Comparison of ENCODE assay signal across 9 cellular contexts in the genomic region with DNA sequence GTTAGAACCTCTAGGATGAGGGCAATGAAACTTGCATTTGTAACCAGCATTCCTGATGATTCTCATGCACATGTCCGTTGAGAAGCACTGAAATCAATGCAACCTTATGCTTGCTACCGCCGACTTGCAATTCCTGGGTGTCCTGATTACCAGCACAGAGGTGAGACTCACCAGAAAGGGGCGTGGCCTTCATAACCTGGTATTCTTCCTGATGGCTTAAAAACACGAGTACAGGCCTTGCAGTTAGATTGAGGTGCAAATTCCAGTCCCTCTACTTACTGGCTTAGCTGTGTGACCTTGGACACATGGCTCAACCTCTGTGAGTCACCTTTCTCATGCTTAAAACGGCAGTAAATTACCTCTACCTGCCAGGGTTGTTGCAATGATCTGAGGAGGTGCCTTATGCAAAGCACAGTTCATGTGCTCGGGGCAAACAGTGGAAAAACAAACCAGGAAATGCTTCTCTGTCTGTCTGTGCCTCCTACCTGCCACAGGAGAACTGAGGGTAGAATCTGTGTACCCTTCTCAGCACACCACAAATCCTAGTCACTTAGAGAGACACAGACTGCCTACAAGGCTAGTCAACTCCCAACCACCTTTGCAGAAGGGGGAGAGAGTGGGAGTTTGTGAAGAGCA. TPM values are rescaled to one million over a fixed set of nuclear protein-coding genes. Genes with fewer than 3 reads are reported as not detected.
DNase-seq lines count a peak whose midpoint lies in the region; ATAC-seq, FAIRE-seq and TF ChIP-seq lines count a peak whose summit lies in the region.
"Had no signal": no experiment of that assay in that cellular context is flagged by ENCODE, and none has a peak within 500 bp of the region (broad histone marks: within the 10 kb centered on the region; RNA-seq: fewer than 3 reads in every experiment).

No MANE protein-coding gene starts in this region.

- H3K9ac ChIP-seq in BLaER1 treated with 17β-estradiol and CSF1 and Interleukin-3, amounts not matched to agents 10 nM and 100 nM, result no peak overlapping the region; a peak in 1 of 22 replicates
- H3K9ac ChIP-seq in IMR-90 (ENCODE audit: low read depth, low read length), result no peak overlapping the region
- no peak overlapping the region for H3K9ac ChIP-seq in GM12878 (ENCODE audit: control insufficient read depth, insufficient read depth, low read length)

- no peaks in the 10 kb centered on the region for H3K36me3 Mint-ChIP-seq in mesothelial cell of epicardium

- H3K4me3 ChIP-seq in BLaER1 treated with 17β-estradiol and CSF1 and Interleukin-3, amounts not matched to agents 10 nM and 100 nM, result no peak overlapping the region
- H3K4me3 ChIP-seq in IMR-90 (ENCODE audit: insufficient read depth, low read depth, low read length), result no peak overlapping the region
- H3K4me3 ChIP-seq in GM12878, result no peak overlapping the region

- no peak for ATAC-seq in IMR-90 (ENCODE audit: low read depth)
- ATAC-seq in GM12878, result no peak
- ATAC-seq in HG03280 (IDR thresholded peaks at IDR 0.05; ENCODE audit: unreplicated experiment), result no peak

- peak overlapping the region; percentile 41; the same call in 1 of the 2 replicates for H3K4ac ChIP-seq in IMR-90 (ENCODE audit: low read depth, low read length)

- no TSS peak for BruUV-seq in IMR-90 (replicated peaks; lab: Mats Ljungman, UMichigan)
- BruUV-seq in GM12878 (replicated peaks; lab: Mats Ljungman, UMichigan), result TSS peak; percentile 6

- POLR2A ChIA-PET in IMR-90 (lab: Charles Lee; ENCODE audit: unreplicated experiment), result interaction anchor here (0.7 kb wide), 1 partner anchor 13 kb away, joined by 9 read pairs; no protein-coding TSS in a partner anchor
- POLR2A ChIA-PET in GM12878 (lab: Charles Lee), result interaction anchor here (1.2 kb wide), 1 partner anchor 16 kb away, joined by 3 read pairs; no protein-coding TSS in a partner anchor

- H4K20me1 ChIP-seq in BLaER1 treated with 17β-estradiol and CSF1 and Interleukin-3, amounts not matched to agents 10 nM and 100 nM, result peaks cover 0 to 25% (median 6%) of the 10 kb centered on the region in 11 experiments; a peak in 12 of 22 replicates
- H4K20me1 ChIP-seq in IMR-90 (ENCODE audit: insufficient read depth, low read length), result peaks cover 22% of the 10 kb centered on the region
- H4K20me1 ChIP-seq in GM12878 (ENCODE audit: control insufficient read depth, insufficient read depth), result no peaks in the 10 kb centered on the region

- peaks cover 3% of the 10 kb centered on the region for H3K9me3 Mint-ChIP-seq in mesothelial cell of epicardium

- H2AFZ ChIP-seq in IMR-90 (replicated peaks; ENCODE audit: low read length, poor library complexity) (peak overlapping the region; percentile 38), GM12878 (ENCODE audit: control insufficient read depth, low read depth, low read length) (no peak overlapping the region; the same call in 1 of the 2 replicates)

- 89% methylated on average over 3 of the region's 7 CpGs; no CpG with 5 or more reads in 1 of the 2 experiments for WGBS in IMR-90 (ENCODE audit: extremely low coverage in 2 of 2, insufficient read length in 1 of 2), 2 experiments
- WGBS in GM12878 (ENCODE audit: insufficient coverage, insufficient replicate concordance, low lambda C conversion rate, missing lambda C conversion rate), result 54% methylated on average over 7 of the region's 7 CpGs

- H3K27ac Mint-ChIP-seq in mesothelial cell of epicardium, result peak overlapping the region; percentile 26

- peak overlapping the region in 1 of 11 experiments; percentile 25; a peak in 1 of 22 replicates for H3K27ac ChIP-seq in BLaER1 treated with 17β-estradiol and CSF1 and Interleukin-3, amounts not matched to agents 10 nM and 100 nM
- H3K27ac ChIP-seq in IMR-90 (ENCODE audit: insufficient read depth, low read length) (no peak overlapping the region), GM12878 (ENCODE audit: control insufficient read depth, insufficient read depth) (no peak overlapping the region)

- in situ Hi-C loops in IMR-90 (cut with MboI; ENCODE audit: low sequenced_read_pairs), result no loop called here
- in situ Hi-C loops in GM12878 (cut with MboI), result no loop called here
- in situ Hi-C loops in G401 (cut with HindIII; ENCODE audit: low sequenced_read_pairs), result loop anchor here (5.0 kb wide), 1 partner anchor 57 kb away; no protein-coding TSS in a partner anchor

- peaks cover 4% of the 10 kb centered on the region for H3K79me2 ChIP-seq in GM12878 (ENCODE audit: control insufficient read depth, insufficient read depth, low read length)

- CTCF ChIA-PET in IMR-90 (lab: Yijun Ruan, JAX) (no interaction called here), GM12878 (lab: Yijun Ruan, JAX) (no interaction called here)

- peak overlapping the region in 1 of 2 experiments; percentile 4; a peak in 1 of 4 replicates for H4K8ac ChIP-seq in IMR-90 (ENCODE audit: low read depth in 2 of 2, low read length in 2 of 2)

- H3K4me1 Mint-ChIP-seq in mesothelial cell of epicardium, result peaks cover 50% of the 10 kb centered on the region

- TF ChIP-seq EP300 in GM12878 (IDR thresholded peaks at IDR 0.05; ENCODE audit: borderline replicate concordance in 1 of 2, control insufficient read depth in 1 of 2, low read depth in 2 of 2, low read length in 2 of 2), result no peak

- H3K4me2 ChIP-seq in BLaER1 treated with 17β-estradiol and CSF1 and Interleukin-3, amounts not matched to agents 10 nM and 100 nM, result peak overlapping the region in 8 of 11 experiments; percentile 1 to 84 (median 20); a peak in 7 of 22 replicates
- H3K4me2 ChIP-seq in IMR-90 (ENCODE audit: low read depth, low read length), result no peak overlapping the region
- no peak overlapping the region for H3K4me2 ChIP-seq in GM12878 (ENCODE audit: control insufficient read depth, insufficient read depth)

- peaks cover 0 to 43% (median 0%) of the 10 kb centered on the region in 11 experiments; a peak in 6 of 22 replicates for H3K27me3 ChIP-seq in BLaER1 treated with 17β-estradiol and CSF1 and Interleukin-3, amounts not matched to agents 10 nM and 100 nM
- H3K27me3 ChIP-seq in IMR-90 (ENCODE audit: control insufficient read depth, insufficient read depth, low read length) (no peaks in the 10 kb centered on the region), GM12878 (replicated peaks in 1 of 2; ENCODE audit: control insufficient read depth in 2 of 2, insufficient read depth in 2 of 2, low read length in 1 of 2) (no peaks in the 10 kb centered on the region)

- no peaks in the 10 kb centered on the region for H3K27me3 Mint-ChIP-seq in mesothelial cell of epicardium (ENCODE audit: low read depth)

- peaks cover 30% of the 10 kb centered on the region for H3K9me1 ChIP-seq in IMR-90 (ENCODE audit: insufficient read depth, low read length)

- TF ChIP-seq RAD21 in IMR-90 (IDR thresholded peaks at IDR 0.05; ENCODE audit: low read length), result no peak
- TF ChIP-seq RAD21 in GM12878 (IDR thresholded peaks at IDR 0.05; ENCODE audit: insufficient read depth, low read depth, low read length), result no peak

- intact Hi-C loops in IMR-90 (cut with micrococcal nuclease), result no loop called here
- intact Hi-C loops in GM12878 (cut with micrococcal nuclease; ENCODE audit: unreplicated experiment), result no loop called here

- H2AK5ac ChIP-seq in IMR-90 (ENCODE audit: low read depth, low read length), result peak overlapping the region; percentile 56

- H3K9me3 ChIP-seq in BLaER1 treated with 17β-estradiol and CSF1 and Interleukin-3, amounts not matched to agents 10 nM and 100 nM (replicated peaks in 1 of 11), result no peaks in the 10 kb centered on the region
- H3K9me3 ChIP-seq in IMR-90 (ENCODE audit: control insufficient read depth, insufficient read depth, low read length) (no peaks in the 10 kb centered on the region), GM12878 (replicated peaks; ENCODE audit: control insufficient read depth, insufficient read depth, low read length) (no peaks in the 10 kb centered on the region)

- H2BK15ac ChIP-seq in IMR-90 (ENCODE audit: low read depth, low read length), result peak overlapping the region; percentile 48; the same call in 1 of the 3 replicates

- H3K18ac ChIP-seq in IMR-90 (ENCODE audit: low read depth, low read length), result no peak overlapping the region

- no peak overlapping the region for H3K56ac ChIP-seq in IMR-90 (ENCODE audit: extremely low read depth, insufficient read depth, low read length)

- H3K36me3 ChIP-seq in BLaER1 treated with 17β-estradiol and CSF1 and Interleukin-3, amounts not matched to agents 10 nM and 100 nM, result no peaks in the 10 kb centered on the region
- H3K36me3 ChIP-seq in IMR-90 (ENCODE audit: control insufficient read depth, insufficient read depth, low read length), result peaks cover 12% of the 10 kb centered on the region
- H3K36me3 ChIP-seq in GM12878 (ENCODE audit: control insufficient read depth in 2 of 2, insufficient read depth in 2 of 2, low read length in 1 of 2), result no peaks in the 10 kb centered on the region; a peak in 1 of 4 replicates

- peaks cover 53 to 90% of the 10 kb centered on the region in 2 experiments for H3K79me1 ChIP-seq in IMR-90 (ENCODE audit: low read depth in 1 of 2, low read length in 2 of 2)

- H2AK9ac ChIP-seq in IMR-90 (replicated peaks; ENCODE audit: low read depth, low read length, poor library complexity), result peak overlapping the region; percentile 4

- H3K4me1 ChIP-seq in BLaER1 treated with 17β-estradiol and CSF1 and Interleukin-3, amounts not matched to agents 10 nM and 100 nM, result peaks cover 61 to 87% (median 82%) of the 10 kb centered on the region in 10 experiments
- H3K4me1 ChIP-seq in IMR-90 (ENCODE audit: control insufficient read depth, insufficient read depth, low read length) (peaks cover 48% of the 10 kb centered on the region), GM12878 (ENCODE audit: control insufficient read depth, insufficient read depth, low read length) (peaks cover 34% of the 10 kb centered on the region)

- no peak for FAIRE-seq in GM12878 (lab: Jason Lieb, UNC)

- peak overlapping the region; percentile 48 for H3K14ac ChIP-seq in IMR-90 (replicated peaks; ENCODE audit: low read depth, low read length)

- H2BK120ac ChIP-seq in IMR-90 (ENCODE audit: low read depth, low read length), result no peak overlapping the region

- no peak for TF ChIP-seq POLR2A in IMR-90 (IDR thresholded peaks at IDR 0.05; ENCODE audit: low read depth, low read length)
- no peak for TF ChIP-seq POLR2A in GM12878 (IDR thresholded peaks at IDR 0.05; ENCODE audit: low read depth, low read length)

- H2BK5ac ChIP-seq in IMR-90 (ENCODE audit: low read depth, low read length, poor library complexity, severe bottlenecking), result no peak overlapping the region

- peak overlapping the region; percentile 6; the same call in 1 of the 2 replicates for H2BK20ac ChIP-seq in IMR-90 (ENCODE audit: low read depth, low read length)

- H3K23ac ChIP-seq in IMR-90 (ENCODE audit: low read depth, low read length), result peak overlapping the region; percentile 48

- SMC1A ChIA-PET in GM12878 (lab: Charles Lee; ENCODE audit: uncharacterized antibody, unreplicated experiment), result interaction anchor here (1.5 to 10.1 kb wide), 2 partner anchors 36 to 40 kb away, joined by 3 to 123 read pairs; a partner anchor contains a TSS

- no peak overlapping the region for H4K5ac ChIP-seq in IMR-90 (ENCODE audit: low read depth, low read length)

- TF ChIP-seq CTCF in IMR-90 (conservative IDR thresholded peaks at IDR 0.05; ENCODE audit: low read depth, low read length) (no peak), GM12878 (IDR thresholded peaks at IDR 0.05 in 2 of 3, conservative IDR thresholded peaks at IDR 0.05 in 1 of 3; ENCODE audit: control insufficient read depth in 2 of 3, extremely low read depth in 1 of 3, insufficient read depth in 1 of 3, low read depth in 3 of 3, low read length in 3 of 3) (no peak), mesothelial cell of epicardium (IDR thresholded peaks at IDR 0.05; ENCODE audit: unreplicated experiment) (no peak)

- no peak overlapping the region for H3K4me3 Mint-ChIP-seq in mesothelial cell of epicardium

- dilution Hi-C loops in IMR-90 (cut with HindIII; ENCODE audit: low sequenced_read_pairs, unreplicated experiment), result no loop called here

- peak overlapping the region; percentile 73; the same call in 1 of the 2 replicates for H4K91ac ChIP-seq in IMR-90 (ENCODE audit: insufficient read depth, low read depth, low read length)

- RAD21 ChIA-PET in GM12878 (lab: Charles Lee; ENCODE audit: unreplicated experiment), result interaction anchor here (1.0 kb wide), 1 partner anchor 34 kb away, joined by 8 read pairs; no protein-coding TSS in a partner anchor

- DNase-seq in IMR-90 (no peak), GM12878 (ENCODE audit: low read depth, low spot score) (no peak), mesothelial cell of epicardium (ENCODE audit: low spot score in 2 of 2, unreplicated experiment in 2 of 2) (no peak), G401 (ENCODE audit: low spot score) (no peak), DMS114 treated with DMSO at 0.1 percent for 48 hours (lab: John Stamatoyannopoulos, UW; ENCODE audit: unreplicated experiment) (no peak)
- DNase-seq in activated effector memory CD4-positive, alpha-beta T cell treated with Interleukin-2 at 50 U/mL for 16 hours, result no peak
- DNase-seq: NCI-H1436 treated with DMSO at 0.1 percent for 48 hours had no signal

RNA-seq across cellular contexts. Expression of a gene that starts 39.1 kb away (rescaled TPM):
- total RNA-seq in IMR-90 (2012; rRNA removed), result 60.0 and 61.8 TPM in 2 replicates
- polyA plus RNA-seq in IMR-90 (2012; rRNA removed), result 124 and 133 TPM in 2 replicates
- 90.4 and 122 TPM in 2 replicates for polyA plus RNA-seq in IMR-90 (2012; cell fraction: cytosol; rRNA removed)
- 71.7 and 82.4 TPM in 2 replicates for polyA plus RNA-seq in IMR-90 (2012; cell fraction: nucleus; rRNA removed; ENCODE audit: low replicate concordance)
- 121 and 133 TPM in 2 replicates for total RNA-seq in GM12878 (2013; cell fraction: nucleolus; rRNA removed)
- 39.9 and 40.5 TPM in 2 replicates for total RNA-seq in GM12878 (2014; rRNA removed)
- total RNA-seq in GM12878 (2014; rRNA removed; fragmentation: Illumina TruSeq; extraction: Trizol), result 19.2 and 20.4 TPM in 2 replicates
- total RNA-seq in GM12878 (2021), result 81.0 and 81.5 TPM in 2 replicates
- polyA plus RNA-seq in GM12878 (2011; ENCODE audit: low read depth), result 13.5 TPM
- 23.4 and 34.2 TPM in 2 replicates for polyA plus RNA-seq in GM12878 (2011; rRNA removed)
- polyA plus RNA-seq in GM12878 (2011; cell fraction: cytosol; rRNA removed), result 20.8 and 22.4 TPM in 2 replicates
- 46.3 and 47.3 TPM in 2 replicates for polyA plus RNA-seq in GM12878 (2011; cell fraction: nucleus; rRNA removed)
- polyA plus RNA-seq in GM12878 (2012), result 11.0 and 13.7 TPM in 2 replicates
- polyA plus RNA-seq in GM12878 (2014; fragmentation: Illumina TruSeq; extraction: Trizol), result 39.6 and 50.9 TPM in 2 replicates
- 1 to 10 TPM in 1 of 2 experiments, under 1 TPM in 1; 0.97 to 2.4 TPM for polyA plus RNA-seq in GM12878 (2014; fragmentation: Nextera tagmentation; extraction: Ambion mirVana)
- 32.2 and 41.0 TPM in 2 replicates for polyA plus RNA-seq in GM12878 (2014; rRNA removed)
- polyA plus RNA-seq in GM12878 (2016; fragmentation: Nextera tagmentation; extraction: Ambion mirVana), result 10 to 100 TPM; 40.5 to 43.6 TPM
- 36.1 and 38.8 TPM in 2 replicates for polyA minus RNA-seq in GM12878 (2011; rRNA and poly(A)+ RNA removed)
- 15.8 and 16.8 TPM in 2 replicates for polyA minus RNA-seq in GM12878 (2011; cell fraction: cytosol; rRNA and poly(A)+ RNA removed)
- 31.1 and 39.1 TPM in 2 replicates for polyA minus RNA-seq in GM12878 (2011; cell fraction: nucleus; rRNA and poly(A)+ RNA removed)
- 39.3 to 41.8 TPM (median 41.1 TPM) in 3 replicates for total RNA-seq in mesothelial cell of epicardium
- total RNA-seq in G401 (2014; rRNA removed; shearing (Covaris generic)), result 19.3 and 50.4 TPM in 2 replicates

Comparison
In these comparisons a context has a peak if more than half of its experiments do, and no peak if none do; other contexts are left out.
1. H3K4me2 ChIP-seq: peak in BLaER1 treated with 17β-estradiol and CSF1 and Interleukin-3, amounts not matched to agents 10 nM and 100 nM (8 of 11); none in IMR-90 (single experiment) and GM12878 (single experiment).